In the genomic region with DNA sequence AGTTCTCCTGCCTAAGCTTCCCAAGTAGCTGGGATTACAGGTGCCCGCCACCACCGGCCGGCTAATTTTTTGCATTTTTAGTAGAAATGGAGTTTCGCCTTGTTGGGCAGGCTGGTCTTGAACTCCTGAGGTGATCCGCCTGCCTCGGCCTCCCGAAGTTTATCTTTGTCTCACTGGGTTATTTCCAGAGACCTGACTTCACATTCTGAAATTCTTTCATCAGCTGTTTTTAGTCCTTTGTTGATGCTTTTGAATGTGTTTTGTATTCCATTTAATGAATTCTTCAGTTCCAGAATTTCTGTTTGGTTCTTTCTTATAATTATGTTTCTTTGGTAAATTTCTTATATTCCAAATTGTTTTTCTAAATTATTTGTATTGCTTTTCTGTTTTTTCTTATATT, we compare ENCODE assay signal across 22 cellular contexts. TPM values are rescaled to one million over a fixed set of nuclear protein-coding genes. Genes with fewer than 3 reads are reported as not detected.
A peak's percentile ranks its signal among the peaks of the same experiment; 100 is the strongest.
DNase-seq lines count a peak whose midpoint lies in the region; ATAC-seq, FAIRE-seq and TF ChIP-seq lines count a peak whose summit lies in the region.
"Had no signal": no experiment of that assay in that cellular context is flagged by ENCODE, and none has a peak within 500 bp of the region (broad histone marks: within the 10 kb centered on the region; RNA-seq: fewer than 3 reads in every experiment).

No MANE protein-coding gene starts in this region.

- RAD21 ChIA-PET in GM12878 (lab: Charles Lee; ENCODE audit: unreplicated experiment), result no interaction called here

- H3K27ac Mint-ChIP-seq in stimulated activated naive B cell treated with anti-CD40 and anti-IgM and Interleukin-4, amounts not matched to agents 10 μg/mL and 1 μg/mL and 100 μg/mL, for 72 hours, result peak overlapping the region; percentile 25

- H4K20me1 ChIP-seq in SK-N-SH (ENCODE audit: insufficient read depth) (peaks cover 7% of the 10 kb centered on the region; the same call in 1 of the 2 replicates), GM12878 (ENCODE audit: control insufficient read depth, insufficient read depth) (no peaks in the 10 kb centered on the region)

- no peak overlapping the region for H3K9ac ChIP-seq in SK-N-SH
- H3K9ac ChIP-seq in GM12878 (ENCODE audit: control insufficient read depth, insufficient read depth, low read length), result no peak overlapping the region
- H3K9ac ChIP-seq: BLaER1, GM23248 had no signal

- peaks cover 18 to 20% of the 10 kb centered on the region in 2 donors for H3K9me3 Mint-ChIP-seq in stimulated activated naive B cell treated with anti-CD40 and anti-IgM and Interleukin-4, amounts not matched to agents 10 μg/mL and 1 μg/mL and 100 μg/mL, for 72 hours

- BruUV-seq in GM12878 (replicated peaks; lab: Mats Ljungman, UMichigan), result no TSS peak

- no peak overlapping the region for H3K27ac ChIP-seq in SK-N-SH (ENCODE audit: low read depth in 2 of 2, low read length in 1 of 2)
- H3K27ac ChIP-seq in GM12878 (ENCODE audit: control insufficient read depth, insufficient read depth), result no peak overlapping the region
- H3K27ac ChIP-seq: 22Rv1, BLaER1, GM23248 had no signal

- H3K27me3 ChIP-seq in SK-N-SH (ENCODE audit: insufficient read depth), result no peaks in the 10 kb centered on the region
- no peaks in the 10 kb centered on the region for H3K27me3 ChIP-seq in GM12878 (replicated peaks in 1 of 2; ENCODE audit: control insufficient read depth in 2 of 2, insufficient read depth in 2 of 2, low read length in 1 of 2)
- H3K27me3 ChIP-seq: BLaER1 had no signal

- SMC1A ChIA-PET in GM12878 (lab: Charles Lee; ENCODE audit: uncharacterized antibody, unreplicated experiment), result no interaction called here

- H3K4me1 ChIP-seq in SK-N-SH (ENCODE audit: control insufficient read depth in 1 of 2, insufficient read depth in 2 of 2, low read depth in 1 of 2, low read length in 1 of 2) (no peaks in the 10 kb centered on the region), GM12878 (ENCODE audit: control insufficient read depth, insufficient read depth, low read length) (no peaks in the 10 kb centered on the region)
- H3K4me1 ChIP-seq: BLaER1 had no signal

- peaks cover 3 to 6% of the 10 kb centered on the region in 2 donors for H3K4me1 Mint-ChIP-seq in stimulated activated naive B cell treated with anti-CD40 and anti-IgM and Interleukin-4, amounts not matched to agents 10 μg/mL and 1 μg/mL and 100 μg/mL, for 72 hours

- ATAC-seq in SK-N-SH treated with all-trans-retinoic acid at 6 μM for 48 hours (no peak), GM12878 (no peak)
- no peak for ATAC-seq in stimulated activated naive B cell treated with anti-CD40 and anti-IgM and Interleukin-4, amounts not matched to agents 10 μg/mL and 1 μg/mL and 100 μg/mL, for 72 hours (replicated peaks)

- H3K4me2 ChIP-seq in SK-N-SH, result no peak overlapping the region
- H3K4me2 ChIP-seq in GM12878 (ENCODE audit: control insufficient read depth, insufficient read depth), result no peak overlapping the region
- H3K4me2 ChIP-seq: BLaER1 had no signal

- FAIRE-seq in GM12878 (lab: Jason Lieb, UNC) (no peak), colon (lab: Jason Lieb, UNC) (peak; percentile 49)
- FAIRE-seq: GM19239, H54 had no signal

- in situ Hi-C loops in GM12878 (cut with MboI), result no loop called here

- TF ChIP-seq EP300 in SK-N-SH (IDR thresholded peaks at IDR 0.05; ENCODE audit: borderline replicate concordance in 1 of 2, low read depth in 1 of 2, low read length in 1 of 2) (no peak), GM12878 (IDR thresholded peaks at IDR 0.05; ENCODE audit: borderline replicate concordance in 1 of 2, control insufficient read depth in 1 of 2, low read depth in 2 of 2, low read length in 2 of 2) (no peak)

- H3K9me3 ChIP-seq in SK-N-SH, result no peaks in the 10 kb centered on the region
- peaks cover 12% of the 10 kb centered on the region for H3K9me3 ChIP-seq in GM12878 (replicated peaks; ENCODE audit: control insufficient read depth, insufficient read depth, low read length)

- WGBS in SK-N-SH (ENCODE audit: low lambda C conversion rate), result 93% methylated on average over 7 of the region's 7 CpGs
- over 99% methylated on average over 7 of the region's 7 CpGs for WGBS in GM12878 (ENCODE audit: insufficient coverage, insufficient replicate concordance, low lambda C conversion rate, missing lambda C conversion rate)

- peaks cover 68 to 73% of the 10 kb centered on the region in 2 donors for H3K36me3 Mint-ChIP-seq in stimulated activated naive B cell treated with anti-CD40 and anti-IgM and Interleukin-4, amounts not matched to agents 10 μg/mL and 1 μg/mL and 100 μg/mL, for 72 hours

- H3K4me3 ChIP-seq in SK-N-SH (ENCODE audit: low read depth in 2 of 2, low read length in 1 of 2), result no peak overlapping the region
- H3K4me3 ChIP-seq in GM12878, result no peak overlapping the region
- H3K4me3 ChIP-seq: BLaER1, GM23248 had no signal

- no peak overlapping the region for H3K4me3 Mint-ChIP-seq in stimulated activated naive B cell treated with anti-CD40 and anti-IgM and Interleukin-4, amounts not matched to agents 10 μg/mL and 1 μg/mL and 100 μg/mL, for 72 hours
- H3K4me3 Mint-ChIP-seq: CD14-positive monocyte; CD4-positive, alpha-beta memory T cell had no signal

- H3F3A ChIP-seq in SK-N-SH (replicated peaks; ENCODE audit: insufficient read depth), result no peaks in the 10 kb centered on the region

- TF ChIP-seq POLR2A in GM12878 (IDR thresholded peaks at IDR 0.05; ENCODE audit: low read depth, low read length), result no peak

- CTCF ChIA-PET in SK-N-SH (lab: Yijun Ruan, JAX) (no interaction called here), GM12878 (lab: Yijun Ruan, JAX) (no interaction called here)

- POLR2A ChIA-PET in SK-N-SH (lab: Yijun Ruan, JAX), result no interaction called here
- POLR2A ChIA-PET in GM12878 (lab: Charles Lee), result no interaction called here

- intact Hi-C loops in GM12878 (cut with micrococcal nuclease; ENCODE audit: unreplicated experiment), result no loop called here

- DNase-seq in SK-N-SH (no peak), GM12878 (ENCODE audit: low read depth, low spot score) (no peak), GOT3 (lab: John Stamatoyannopoulos, UW) (no peak), NCI-H82 treated with DMSO at 0.1 percent for 48 hours (lab: John Stamatoyannopoulos, UW; ENCODE audit: unreplicated experiment) (no peak)
- DNase-seq in stimulated activated naive B cell treated with anti-CD40 and anti-IgM and Interleukin-4, amounts not matched to agents 10 μg/mL and 1 μg/mL and 100 μg/mL, for 72 hours, result no peak
- DNase-seq: DMS153, DMS79, GF-D8, GM23248, HCEC 1CT had no signal

- H3K36me3 ChIP-seq in SK-N-SH (replicated peaks in 1 of 2; ENCODE audit: control insufficient read depth in 1 of 2, insufficient read depth in 2 of 2, low read length in 1 of 2), result peaks cover 32 to 64% of the 10 kb centered on the region in 2 experiments
- H3K36me3 ChIP-seq in GM12878 (ENCODE audit: control insufficient read depth in 2 of 2, insufficient read depth in 2 of 2, low read length in 1 of 2), result peaks cover 11 to 12% of the 10 kb centered on the region in 2 experiments; a peak in 3 of 4 replicates

- TF ChIP-seq RAD21 in SK-N-SH (IDR thresholded peaks at IDR 0.05; ENCODE audit: low read length) (no peak), GM12878 (IDR thresholded peaks at IDR 0.05; ENCODE audit: insufficient read depth, low read depth, low read length) (no peak)

- TF ChIP-seq CTCF in SK-N-SH (IDR thresholded peaks at IDR 0.05) (no peak), GM12878 (IDR thresholded peaks at IDR 0.05 in 2 of 3, conservative IDR thresholded peaks at IDR 0.05 in 1 of 3; ENCODE audit: control insufficient read depth in 2 of 3, extremely low read depth in 1 of 3, insufficient read depth in 1 of 3, low read depth in 3 of 3, low read length in 3 of 3) (no peak)

- H2AFZ ChIP-seq in SK-N-SH (ENCODE audit: low read depth) (no peak overlapping the region), GM12878 (ENCODE audit: control insufficient read depth, low read depth, low read length) (no peak overlapping the region)
- H2AFZ ChIP-seq: GM23248 had no signal

- H3K9me2 ChIP-seq in SK-N-SH, result no peaks in the 10 kb centered on the region

- H3K79me2 ChIP-seq in SK-N-SH (ENCODE audit: insufficient read depth) (peaks cover 51% of the 10 kb centered on the region), GM12878 (ENCODE audit: control insufficient read depth, insufficient read depth, low read length) (no peaks in the 10 kb centered on the region)

- no peaks in the 10 kb centered on the region for H3K27me3 Mint-ChIP-seq in stimulated activated naive B cell treated with anti-CD40 and anti-IgM and Interleukin-4, amounts not matched to agents 10 μg/mL and 1 μg/mL and 100 μg/mL, for 72 hours
- H3K27me3 Mint-ChIP-seq: CD4-positive, alpha-beta memory T cell had no signal

TF ChIP-seq in SK-N-SH treated with all-trans-retinoic acid at 6 μM for 48 hours, 23 proteins besides CTCF, POLR2A, EP300 and RAD21:
- TF ChIP-seq ZFP30 (CRISPR knock-in tag; IDR thresholded peaks at IDR 0.05) (peak; percentile 85), ZC3H10 (CRISPR knock-in tag; IDR thresholded peaks at IDR 0.05) (no peak)

TF ChIP-seq in SK-N-SH, 30 proteins besides CTCF, POLR2A, EP300 and RAD21 (continues in another document):
- no peak for TF ChIP-seq TEAD4 (IDR thresholded peaks at IDR 0.05; ENCODE audit: borderline replicate concordance, insufficient read depth)
- TF ChIP-seq YY1 (IDR thresholded peaks at IDR 0.05; ENCODE audit: low read depth), result no peak
- no peak for TF ChIP-seq JUND (IDR thresholded peaks at IDR 0.05)

TF ChIP-seq in GM12878, 131 proteins besides CTCF, POLR2A, EP300 and RAD21:
- TF ChIP-seq CBX5 (IDR thresholded peaks at IDR 0.05; ENCODE audit: low read depth) (peak; percentile 63; the same call in 1 of the 2 replicates), CREM (IDR thresholded peaks at IDR 0.05; ENCODE audit: low read depth) (no peak)
TF ChIP-seq in GM12878: peak in this region for 1.

RNA-seq across cellular contexts. Expression of gene MLNR, which starts 55.4 kb away (rescaled TPM):
- polyA plus RNA-seq in SK-N-SH (2012; rRNA removed), result not detected in 2 replicates
- polyA plus RNA-seq in SK-N-SH (2012; cell fraction: cytosol; rRNA removed), result not detected in 2 replicates
- 0.07 TPM in 1 of 2 replicates, not detected in the other for polyA plus RNA-seq in SK-N-SH (2012; cell fraction: nucleus; rRNA removed)
- not detected in 2 replicates for total RNA-seq in GM12878 (2013; cell fraction: nucleolus; rRNA removed)
- not detected in 2 replicates for total RNA-seq in GM12878 (2014; rRNA removed)
- total RNA-seq in GM12878 (2014; rRNA removed; fragmentation: Illumina TruSeq; extraction: Trizol), result not detected in 2 replicates
- total RNA-seq in GM12878 (2021), result not detected in 2 replicates
- not detected for polyA plus RNA-seq in GM12878 (2011; ENCODE audit: low read depth)
- not detected in 2 replicates for polyA plus RNA-seq in GM12878 (2011; rRNA removed)
- not detected in 2 replicates for polyA plus RNA-seq in GM12878 (2011; cell fraction: cytosol; rRNA removed)
- polyA plus RNA-seq in GM12878 (2011; cell fraction: nucleus; rRNA removed), result not detected in 2 replicates
- not detected in 2 replicates for polyA plus RNA-seq in GM12878 (2012)
- not detected in 2 replicates for polyA plus RNA-seq in GM12878 (2014; fragmentation: Illumina TruSeq; extraction: Trizol)
- polyA plus RNA-seq in GM12878 (2014; fragmentation: Nextera tagmentation; extraction: Ambion mirVana), result not detected
- not detected in 2 replicates for polyA plus RNA-seq in GM12878 (2014; rRNA removed)
- not detected for polyA plus RNA-seq in GM12878 (2016; fragmentation: Nextera tagmentation; extraction: Ambion mirVana)
- not detected in 2 replicates for polyA minus RNA-seq in GM12878 (2011; rRNA and poly(A)+ RNA removed)
- not detected in 2 replicates for polyA minus RNA-seq in GM12878 (2011; cell fraction: cytosol; rRNA and poly(A)+ RNA removed)
- polyA minus RNA-seq in GM12878 (2011; cell fraction: nucleus; rRNA and poly(A)+ RNA removed), result not detected in 2 replicates
- total RNA-seq: A673; CD4-positive, alpha-beta memory T cell; Daoy; GM23248; HT-29 had no signal
- polyA plus RNA-seq: AG04450; CD14-positive monocyte; CD4-positive, alpha-beta memory T cell; GM23248 had no signal
